9 cellular contexts compared by ENCODE assay signal in the genomic region with DNA sequence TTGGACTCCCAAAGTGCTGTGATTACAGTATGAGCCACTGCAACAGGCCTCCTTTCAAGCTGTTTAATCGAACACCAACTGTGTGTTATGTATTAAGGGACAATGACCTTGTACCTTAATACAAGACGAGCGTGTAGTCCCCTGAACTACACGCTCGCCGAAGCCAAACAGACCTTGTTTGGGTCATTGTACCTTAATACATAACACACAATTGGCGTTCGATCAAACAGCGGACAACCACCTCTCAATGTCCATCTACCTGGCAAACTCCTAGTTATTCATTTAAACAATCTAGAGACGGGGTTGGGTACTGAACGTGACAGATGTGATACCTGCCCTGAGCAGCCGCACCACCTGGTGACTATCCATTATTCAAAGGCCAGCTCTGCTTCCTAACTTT. TPM values are rescaled to one million over a fixed set of nuclear protein-coding genes. Genes with fewer than 3 reads are reported as not detected.
A peak's percentile ranks its signal among the peaks of the same experiment; 100 is the strongest.
DNase-seq lines count a peak whose midpoint lies in the region; ATAC-seq and TF ChIP-seq lines count a peak whose summit lies in the region.
"Had no signal": no experiment of that assay in that cellular context is flagged by ENCODE, and none has a peak within 500 bp of the region (broad histone marks: within the 10 kb centered on the region; RNA-seq: fewer than 3 reads in every experiment).

No MANE protein-coding gene starts in this region.

- no peak for DNase-seq in CD4-positive, alpha-beta T cell
- DNase-seq in endothelial cell (ENCODE audit: low spot score): no peak
- no peak for DNase-seq in NCI-H1092 treated with DMSO at 0.1 percent for 48 hours (lab: John Stamatoyannopoulos, UW)
- no peak for DNase-seq in stimulated activated CD4-positive, alpha-beta T cell treated with anti-CD3 and anti-CD28 coated beads, Interleukin-2, amount 100 ng/mL, for 24 hours
- DNase-seq in NCI-H2081 (lab: John Stamatoyannopoulos, UW): no peak

- no peak for TF ChIP-seq CTCF in CD4-positive, alpha-beta T cell (IDR thresholded peaks at IDR 0.05)
- TF ChIP-seq CTCF in OCI-LY1 (IDR thresholded peaks at IDR 0.05; ENCODE audit: low read length) (no peak), endothelial cell (IDR thresholded peaks at IDR 0.05; ENCODE audit: unreplicated experiment) (no peak), neutrophil (IDR thresholded peaks at IDR 0.05) (no peak)

- H2AFZ ChIP-seq in OCI-LY1 (ENCODE audit: low read length): no peak overlapping the region

- H3K4me1 Mint-ChIP-seq in CD4-positive, alpha-beta T cell (ENCODE audit: low read depth): peaks cover 47% of the 10 kb centered on the region
- H3K4me1 Mint-ChIP-seq in endothelial cell (ENCODE audit: unreplicated experiment): peaks cover 24% of the 10 kb centered on the region

- no peaks in the 10 kb centered on the region for H3K9me3 Mint-ChIP-seq in CD4-positive, alpha-beta T cell
- H3K9me3 Mint-ChIP-seq in endothelial cell (ENCODE audit: unreplicated experiment): no peaks in the 10 kb centered on the region

- peak overlapping the region; percentile 99 for H3K4me2 ChIP-seq in OCI-LY1 (ENCODE audit: low read length)

- intact Hi-C loops in CD4-positive, alpha-beta T cell (cut with DNase I, micrococcal nuclease): no loop called here

- H3K27ac Mint-ChIP-seq in CD4-positive, alpha-beta T cell: peak overlapping the region; percentile 82
- H3K27ac Mint-ChIP-seq in endothelial cell (ENCODE audit: unreplicated experiment): peak overlapping the region; percentile 90

- POLR2A ChIA-PET in CD4-positive, alpha-beta T cell (lab: Charles Lee): no interaction called here

- CTCF ChIA-PET in CD4-positive, alpha-beta T cell (lab: Charles Lee): interaction anchor here (1.0 to 1.4 kb wide), 3 partner anchors 45 to 119 kb away, joined by 3 to 6 read pairs (median 3); a partner anchor contains a TSS

- H4K20me1 ChIP-seq in OCI-LY1 (ENCODE audit: insufficient read depth, low read length): no peaks in the 10 kb centered on the region

- H3K79me2 ChIP-seq in OCI-LY1 (ENCODE audit: insufficient read depth, low read length): peaks cover 68% of the 10 kb centered on the region

- 0 out of 2 replicates have a peak, but pooled peaks cover 6% of the 10 kb centered on the region for H3F3A ChIP-seq in OCI-LY1 (ENCODE audit: insufficient read depth, low read length)

- no peaks in the 10 kb centered on the region for H3K9me3 ChIP-seq in CD4-positive, alpha-beta T cell (ENCODE audit: control insufficient read depth, low read length)
- no peaks in the 10 kb centered on the region for H3K9me3 ChIP-seq in OCI-LY1 (ENCODE audit: low read length)
- H3K9me3 ChIP-seq in neutrophil: no peaks in the 10 kb centered on the region

- H3K4me1 ChIP-seq in OCI-LY1 (ENCODE audit: insufficient read depth, low read length, severe bottlenecking) (peaks cover 37% of the 10 kb centered on the region), neutrophil (ENCODE audit: control insufficient read depth in 1 of 2, insufficient read depth in 1 of 2, low read depth in 1 of 2, low read length in 1 of 2) (peaks cover 25 to 26% of the 10 kb centered on the region in 2 experiments)

- H3K27ac ChIP-seq in CD4-positive, alpha-beta T cell (ENCODE audit: low read depth, low read length): peak overlapping the region; percentile 79
- no peak overlapping the region for H3K27ac ChIP-seq in OCI-LY1 (ENCODE audit: low read depth, low read length, poor library complexity, severe bottlenecking)
- H3K27ac ChIP-seq in neutrophil: peak overlapping the region; percentile 88

- H3K4me3 ChIP-seq in OCI-LY1 (ENCODE audit: low read depth, low read length, poor library complexity, severe bottlenecking) (peak overlapping the region; percentile 98), neutrophil (ENCODE audit: low read depth in 1 of 2, low read length in 1 of 2) (peak overlapping the region; percentile 95 to 97)

- H3K36me3 ChIP-seq in OCI-LY1 (ENCODE audit: insufficient read depth, low read length) (peaks cover 50% of the 10 kb centered on the region), neutrophil (peaks cover 35% of the 10 kb centered on the region)

- H3K9me2 ChIP-seq in OCI-LY1 (ENCODE audit: low read depth, low read length): no peaks in the 10 kb centered on the region

- peaks cover 54% of the 10 kb centered on the region for H3K36me3 Mint-ChIP-seq in CD4-positive, alpha-beta T cell (ENCODE audit: low read depth)
- H3K36me3 Mint-ChIP-seq in endothelial cell (ENCODE audit: low read depth, unreplicated experiment): peaks cover 28% of the 10 kb centered on the region

- H3K4me3 Mint-ChIP-seq in CD4-positive, alpha-beta T cell: peak overlapping the region; percentile 97
- peak overlapping the region; percentile 92 for H3K4me3 Mint-ChIP-seq in endothelial cell (ENCODE audit: unreplicated experiment)

- H3K9ac ChIP-seq in OCI-LY1 (ENCODE audit: low read length): peak overlapping the region; percentile 98

- H3K27me3 ChIP-seq in CD4-positive, alpha-beta T cell (ENCODE audit: control insufficient read depth, insufficient read depth, low read length): no peaks in the 10 kb centered on the region
- H3K27me3 ChIP-seq in OCI-LY1 (ENCODE audit: insufficient read depth, low read length) (no peaks in the 10 kb centered on the region), neutrophil (no peaks in the 10 kb centered on the region)

- ATAC-seq in CD4-positive, alpha-beta T cell (ENCODE audit: poor library complexity): no peak
- ATAC-seq in HG02885 (IDR thresholded peaks at IDR 0.05; ENCODE audit: poor library complexity, unreplicated experiment): no peak

- H3K27me3 Mint-ChIP-seq in CD4-positive, alpha-beta T cell: no peaks in the 10 kb centered on the region
- H3K27me3 Mint-ChIP-seq in endothelial cell (ENCODE audit: unreplicated experiment): peaks cover 11% of the 10 kb centered on the region

RNA-seq across cellular contexts. Expression of a gene that starts 1.3 kb away (rescaled TPM):
- total RNA-seq in CD4-positive, alpha-beta T cell: 10 to 100 TPM; 47.1 to 48.2 TPM
- 66.5 TPM for total RNA-seq in endothelial cell (ENCODE audit: unreplicated experiment)

RNA-seq across cellular contexts. Expression of a gene that starts 31.3 kb away (rescaled TPM):
- total RNA-seq in CD4-positive, alpha-beta T cell: 10 to 100 TPM; 72.3 to 76.3 TPM
- 29.7 TPM for total RNA-seq in endothelial cell (ENCODE audit: unreplicated experiment)

RNA-seq across cellular contexts. Expression of a gene that starts 44.8 kb away (rescaled TPM):
- 1 to 10 TPM in 1 of 2 experiments, under 1 TPM in 1; 0.78 to 1.0 TPM for total RNA-seq in CD4-positive, alpha-beta T cell
- 3.7 TPM for total RNA-seq in endothelial cell (ENCODE audit: unreplicated experiment)

RNA-seq across cellular contexts. Expression of a gene that starts 45.0 kb away (rescaled TPM):
- not detected for total RNA-seq in CD4-positive, alpha-beta T cell
- total RNA-seq in endothelial cell (ENCODE audit: unreplicated experiment): not detected
- total RNA-seq: M059J had no signal
